In the genomic region with DNA sequence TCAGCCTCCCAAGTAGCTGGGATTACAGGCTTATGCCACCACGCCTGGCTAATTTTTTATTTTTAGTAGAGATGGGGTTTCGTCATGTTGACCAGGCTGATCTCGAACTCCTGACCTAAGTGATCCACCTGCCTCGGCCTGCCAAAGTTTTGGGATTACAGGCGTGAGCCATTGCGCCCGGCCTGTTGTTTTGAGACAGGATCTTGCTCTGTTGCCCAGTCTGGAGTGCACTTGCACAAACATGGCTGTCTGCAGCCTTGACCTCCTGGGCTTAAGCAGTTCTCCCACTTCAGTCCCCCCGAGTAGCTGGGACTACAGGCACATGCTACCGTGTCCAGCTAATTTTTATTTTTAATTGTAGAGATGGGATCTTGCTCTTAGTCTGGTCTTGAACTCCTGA, we compare ENCODE assay signal across 1 cellular context.
TF ChIP-seq lines count a peak whose summit lies in the region.

No MANE protein-coding gene starts in this region.

TF ChIP-seq in WTC11, 78 proteins besides CTCF, POLR2A, EP300 and RAD21 (continued from another document):
- peak; percentile 98 for TF ChIP-seq ZNF121 (CRISPR knock-in tag; IDR thresholded peaks at IDR 0.05)
